ENCODE assay signal across 26 cellular contexts in genomic region chr10:12322583-12323131, GRCh38. TPM values are rescaled to one million over a fixed set of nuclear protein-coding genes. Genes with fewer than 3 reads are reported as not detected.
A peak's percentile ranks its signal among the peaks of the same experiment; 100 is the strongest.
DNase-seq lines count a peak whose midpoint lies in the region; ATAC-seq, FAIRE-seq and TF ChIP-seq lines count a peak whose summit lies in the region.
"Had no signal": no experiment of that assay in that cellular context is flagged by ENCODE, and none has a peak within 500 bp of the region (broad histone marks: within the 10 kb centered on the region; RNA-seq: fewer than 3 reads in every experiment).

No MANE protein-coding gene starts in this region.

- H4K20me1 ChIP-seq in mammary epithelial cell (ENCODE audit: insufficient read depth, low read length): no peaks in the 10 kb centered on the region
- H4K20me1 ChIP-seq in HepG2 (ENCODE audit: insufficient read depth, low read length): no peaks in the 10 kb centered on the region

- no peaks in the 10 kb centered on the region for H3K36me3 ChIP-seq in mammary epithelial cell (ENCODE audit: insufficient read depth, low read length)
- H3K36me3 ChIP-seq in HepG2 (replicated peaks in 1 of 2; ENCODE audit: control insufficient read depth in 1 of 2, insufficient read depth in 2 of 2, low read length in 2 of 2): no peaks in the 10 kb centered on the region
- H3K36me3 ChIP-seq in spleen: no peaks in the 10 kb centered on the region
- H3K36me3 ChIP-seq: left lung, neutrophil, Peyer's patch, tibial artery had no signal

- no peak overlapping the region for H3K27ac ChIP-seq in mammary epithelial cell (ENCODE audit: insufficient read depth, low read depth, low read length)
- no peak overlapping the region for H3K27ac ChIP-seq in caudate nucleus (ENCODE audit: low read depth, low read length)
- no peak overlapping the region for H3K27ac ChIP-seq in HepG2 (ENCODE audit: extremely low read length, insufficient read depth, low read length)
- no peak overlapping the region for H3K27ac ChIP-seq in spleen
- H3K27ac ChIP-seq: left lung, neutrophil, Peyer's patch, tibial artery had no signal

- ATAC-seq in HepG2 (no peak; the same call in 2 of the 3 replicates), HG03095 (IDR thresholded peaks at IDR 0.05; ENCODE audit: unreplicated experiment) (no peak)
- ATAC-seq: GM12878; left lung; stimulated activated naive CD8-positive, alpha-beta T cell treated with anti-CD3 and anti-CD28 coated beads, Interleukin-15, amount 100 ng/mL, for 72 hours had no signal

- DNase-seq in mammary epithelial cell (no peak), MCF 10A (ENCODE audit: unreplicated experiment) (no peak), caudate nucleus (lab: John Stamatoyannopoulos, UW) (peak in 38 of 61 donors; percentile 9 to 87 (median 46)), HepG2 (ENCODE audit: low spot score) (peak; percentile 13), spleen (peak; percentile 14), SHP77 treated with DMSO at 0.1 percent for 48 hours (lab: John Stamatoyannopoulos, UW) (no peak)
- no peak for DNase-seq in stimulated activated CD4-positive, alpha-beta T cell treated with anti-CD3 and anti-CD28 coated beads, Interleukin-1b, Interleukin-23, amount 100 ng/mL, for 48 hours
- DNase-seq: 8988T; AML-193; DMS79; left lung; NCI-H1105; NCI-H2081 treated with DMSO at 0.1 percent for 48 hours; NCI-H446; Peyer's patch; stimulated activated CD4-positive, alpha-beta T cell treated with anti-CD3 and anti-CD28 coated beads, Interleukin-4, amount 100 ng/mL, for 4 hours; stimulated activated naive CD8-positive, alpha-beta T cell treated with anti-CD3 and anti-CD28 coated beads, Interleukin-15, amount 100 ng/mL, for 72 hours; tibial artery had no signal

- no peak overlapping the region for H3K4me3 ChIP-seq in mammary epithelial cell (replicated peaks in 1 of 3; ENCODE audit: insufficient read depth in 1 of 3, low read depth in 2 of 3, low read length in 3 of 3)
- no peak overlapping the region for H3K4me3 ChIP-seq in HepG2 (replicated peaks in 1 of 3; ENCODE audit: insufficient read depth in 1 of 3, low read depth in 2 of 3, low read length in 3 of 3)
- H3K4me3 ChIP-seq in spleen: no peak overlapping the region
- H3K4me3 ChIP-seq: GM12878, GM23338, left lung, Peyer's patch, tibial artery had no signal

- no peak for TF ChIP-seq RAD21 in HepG2 (CRISPR knock-in tag; IDR thresholded peaks at IDR 0.05)

- H3K36me3 Mint-ChIP-seq in MCF 10A (ENCODE audit: insufficient read depth, unreplicated experiment): no peaks in the 10 kb centered on the region
- H3K36me3 Mint-ChIP-seq: activated naive CD8-positive, alpha-beta T cell had no signal

- H3K27me3 ChIP-seq in mammary epithelial cell (ENCODE audit: insufficient read depth, low read length) (no peaks in the 10 kb centered on the region), HepG2 (ENCODE audit: control insufficient read depth in 1 of 2, insufficient read depth in 2 of 2, low read length in 2 of 2) (no peaks in the 10 kb centered on the region), spleen (replicated peaks in 1 of 7) (no peaks in the 10 kb centered on the region)
- H3K27me3 ChIP-seq: left lung, Peyer's patch, tibial artery had no signal

- H3K79me2 ChIP-seq in mammary epithelial cell (ENCODE audit: insufficient read depth, low read length): no peaks in the 10 kb centered on the region
- H3K79me2 ChIP-seq in HepG2 (ENCODE audit: insufficient read depth, low read length): no peaks in the 10 kb centered on the region

- WGBS in mammary epithelial cell (ENCODE audit: low coverage, missing lambda C conversion rate): 30% methylated on average over 9 of the region's 9 CpGs
- WGBS in HepG2 (ENCODE audit: low lambda C conversion rate): 14% methylated on average over 5 of the region's 9 CpGs
- 49 to 67% (median 61%) methylated on average over 7 to 9 of the region's 9 CpGs for WGBS in spleen, 5 donors

- H3K27ac Mint-ChIP-seq in MCF 10A (ENCODE audit: low read depth, unreplicated experiment): no peak overlapping the region
- H3K27ac Mint-ChIP-seq: activated naive CD8-positive, alpha-beta T cell; GM23338; stimulated activated naive CD8-positive, alpha-beta T cell treated with anti-CD3 and anti-CD28 coated beads, Interleukin-15, amount 100 ng/mL, for 72 hours; T-helper 2 cell treated with Interferon-gamma antibody and Interleukin-4, amounts not matched to agents 5 μg/mL and 100 μg/mL, for 36 hours had no signal

- H3K9ac ChIP-seq in mammary epithelial cell (ENCODE audit: insufficient read depth, low read length) (no peak overlapping the region), HepG2 (ENCODE audit: insufficient read depth, low read depth, low read length) (no peak overlapping the region)

- H3K4me1 ChIP-seq in mammary epithelial cell (ENCODE audit: insufficient read depth, low read length): no peaks in the 10 kb centered on the region
- 0 out of 2 replicates have a peak, but pooled peaks cover 11% of the 10 kb centered on the region for H3K4me1 ChIP-seq in HepG2 (ENCODE audit: insufficient read depth, low read length)
- peaks cover 0 to 7% (median 0%) of the 10 kb centered on the region in 6 donors for H3K4me1 ChIP-seq in spleen
- H3K4me1 ChIP-seq: left lung, Peyer's patch, tibial artery had no signal

- TF ChIP-seq EP300 in HepG2 (IDR thresholded peaks at IDR 0.05; ENCODE audit: low read depth in 2 of 2, low read length in 2 of 2): no peak
- TF ChIP-seq EP300 in HepG2 (CRISPR knock-in tag; IDR thresholded peaks at IDR 0.05; ENCODE audit: borderline replicate concordance): no peak

- POLR2A ChIA-PET in MCF 10A (lab: Yijun Ruan, JAX) (no interaction called here), HepG2 (lab: Yijun Ruan, JAX) (no interaction called here)

- H3K4me2 ChIP-seq in mammary epithelial cell (ENCODE audit: insufficient read depth, low read depth, low read length): no peak overlapping the region
- no peak overlapping the region; the same call in 1 of the 2 replicates for H3K4me2 ChIP-seq in HepG2 (ENCODE audit: low read depth, low read length)
- H3K4me2 ChIP-seq: GM23338 had no signal

- no peaks in the 10 kb centered on the region for H3K4me1 Mint-ChIP-seq in MCF 10A (ENCODE audit: insufficient read depth, unreplicated experiment)
- H3K4me1 Mint-ChIP-seq: GM23338 had no signal

- TF ChIP-seq POLR2A in HepG2 (IDR thresholded peaks at IDR 0.05; ENCODE audit: insufficient read depth in 1 of 2, low read depth in 2 of 2, low read length in 2 of 2): no peak
- TF ChIP-seq POLR2A in spleen (IDR thresholded peaks at IDR 0.05): no peak

- in situ Hi-C loops in mammary epithelial cell (cut with MboI; ENCODE audit: low sequenced_read_pairs in 2 of 2): no loop called here
- in situ Hi-C loops in HepG2 (cut with HindIII; ENCODE audit: extremely low pct_ligation_motif_present, low pct_unique_long_range_greater_than_20kb): no loop called here

- H3K9me3 ChIP-seq in mammary epithelial cell (replicated peaks; ENCODE audit: insufficient read depth, low read length) (no peaks in the 10 kb centered on the region), HepG2 (ENCODE audit: low read length) (no peaks in the 10 kb centered on the region), spleen (no peaks in the 10 kb centered on the region)
- H3K9me3 ChIP-seq: left lung, neutrophil, Peyer's patch, tibial artery had no signal

- no peak overlapping the region for H3K4me3 Mint-ChIP-seq in MCF 10A (ENCODE audit: unreplicated experiment)
- H3K4me3 Mint-ChIP-seq: activated naive CD8-positive, alpha-beta T cell; GM23338; stimulated activated naive CD8-positive, alpha-beta T cell treated with anti-CD3 and anti-CD28 coated beads, Interleukin-15, amount 100 ng/mL, for 72 hours; T-helper 2 cell treated with Interferon-gamma antibody and Interleukin-4, amounts not matched to agents 5 μg/mL and 100 μg/mL, for 36 hours had no signal

- no peaks in the 10 kb centered on the region for H3K9me3 Mint-ChIP-seq in MCF 10A (ENCODE audit: unreplicated experiment)
- H3K9me3 Mint-ChIP-seq: GM23338; stimulated activated naive CD8-positive, alpha-beta T cell treated with anti-CD3 and anti-CD28 coated beads, Interleukin-15, amount 100 ng/mL, for 72 hours; T-helper 2 cell treated with Interferon-gamma antibody and Interleukin-4, amounts not matched to agents 5 μg/mL and 100 μg/mL, for 36 hours had no signal

- TF ChIP-seq CTCF in mammary epithelial cell (conservative IDR thresholded peaks at IDR 0.05 in 1 of 2, IDR thresholded peaks at IDR 0.05 in 1 of 2; ENCODE audit: extremely low read depth in 1 of 2, insufficient read depth in 1 of 2, low read depth in 1 of 2, low read length in 2 of 2) (no peak), MCF 10A (IDR thresholded peaks at IDR 0.05; ENCODE audit: unreplicated experiment) (no peak), HepG2 (CRISPR knock-in tag; IDR thresholded peaks at IDR 0.05) (no peak), spleen (IDR thresholded peaks at IDR 0.05 in 8 of 11, conservative IDR thresholded peaks at IDR 0.05 in 3 of 11) (no peak)

- no peak for FAIRE-seq in HepG2 (lab: Jason Lieb, UNC)
- FAIRE-seq: colon, GM12878, GM19239 had no signal

- dilution Hi-C loops in mammary epithelial cell (cut with HindIII; ENCODE audit: low sequenced_read_pairs): no loop called here

- BruUV-seq in mammary epithelial cell (replicated peaks; lab: Mats Ljungman, UMichigan) (no TSS peak), MCF 10A (replicated peaks; lab: Mats Ljungman, UMichigan) (no TSS peak), HepG2 (replicated peaks; lab: Mats Ljungman, UMichigan) (no TSS peak)

- CTCF ChIA-PET in mammary epithelial cell (lab: Charles Lee; ENCODE audit: low non-redundant PET): no interaction called here
- CTCF ChIA-PET in MCF 10A (lab: Yijun Ruan, JAX): no interaction called here
- CTCF ChIA-PET in HepG2 (lab: Yijun Ruan, JAX; ENCODE audit: low intra/inter-chr PET ratio, low total read pairs): no interaction called here

- intact Hi-C loops in mammary epithelial cell (cut with micrococcal nuclease) (no loop called here), MCF 10A (cut with micrococcal nuclease) (no loop called here), HepG2 (cut with micrococcal nuclease; ENCODE audit: unreplicated experiment) (no loop called here), spleen (cut with DNase I; ENCODE audit: low total_unique reads) (no loop called here)

- no peaks in the 10 kb centered on the region for H3K27me3 Mint-ChIP-seq in MCF 10A (ENCODE audit: insufficient read depth, unreplicated experiment)
- H3K27me3 Mint-ChIP-seq: activated naive CD8-positive, alpha-beta T cell; stimulated activated naive CD8-positive, alpha-beta T cell treated with anti-CD3 and anti-CD28 coated beads, Interleukin-15, amount 100 ng/mL, for 72 hours had no signal

- H2AFZ ChIP-seq in mammary epithelial cell (ENCODE audit: low read depth, low read length): peak overlapping the region; percentile 41
- no peak overlapping the region for H2AFZ ChIP-seq in HepG2 (ENCODE audit: low read length)
- H2AFZ ChIP-seq: GM23338 had no signal

RNA-seq across cellular contexts. Expression of gene CAMK1D, which starts 26.7 kb away (rescaled TPM):
- total RNA-seq in mammary epithelial cell: 1 to 10 TPM in 1 of 2 donors, under 1 TPM in 1; 0.50 to 1.5 TPM
- 0.92 TPM for polyA plus RNA-seq in mammary epithelial cell
- 0.41 TPM for polyA minus RNA-seq in mammary epithelial cell
- total RNA-seq in MCF 10A (2022): 1.7 and 3.3 TPM in 2 replicates
- total RNA-seq in HepG2 (2016; rRNA removed; fragmentation: Illumina TruSeq; extraction: Trizol): not detected in 2 replicates
- total RNA-seq in HepG2 (2016; cell fraction: cytosol; rRNA removed; fragmentation: Illumina TruSeq; extraction: Trizol; ENCODE audit: low read depth): not detected in 2 replicates
- total RNA-seq in HepG2 (2016; cell fraction: insoluble cytoplasmic fraction; rRNA removed; fragmentation: Illumina TruSeq; extraction: Trizol): not detected in 2 replicates
- total RNA-seq in HepG2 (2016; cell fraction: membrane; rRNA removed; fragmentation: Illumina TruSeq; extraction: Trizol): not detected in 2 replicates
- not detected in 2 replicates for total RNA-seq in HepG2 (2016; cell fraction: nucleus; rRNA removed; fragmentation: Illumina TruSeq; extraction: Trizol)
- under 0.01 TPM in 1 of 2 replicates, not detected in the other for polyA plus RNA-seq in HepG2 (2011; rRNA removed)
- polyA plus RNA-seq in HepG2 (2011; cell fraction: cytosol; rRNA removed): 0.01 TPM in 1 of 2 replicates, not detected in the other
- 0.07 TPM in 1 of 2 replicates, not detected in the other for polyA plus RNA-seq in HepG2 (2011; cell fraction: nucleus; rRNA removed)
- not detected in 2 replicates for polyA plus RNA-seq in HepG2 (2012)
- polyA plus RNA-seq in HepG2 (2016; cell fraction: cytosol; fragmentation: Illumina TruSeq; extraction: Trizol; ENCODE audit: low read depth): not detected in 2 replicates
- not detected in 2 replicates for polyA plus RNA-seq in HepG2 (2016; cell fraction: insoluble cytoplasmic fraction; fragmentation: Illumina TruSeq; extraction: Trizol; ENCODE audit: low read depth)
- not detected in 2 replicates for polyA plus RNA-seq in HepG2 (2016; cell fraction: membrane; fragmentation: Illumina TruSeq; extraction: Trizol; ENCODE audit: low read depth)
- not detected in 2 replicates for polyA plus RNA-seq in HepG2 (2016; cell fraction: nucleus; fragmentation: Illumina TruSeq; extraction: Trizol; ENCODE audit: insufficient read depth, low read depth)
- 5.4 TPM in 1 of 2 replicates, not detected in the other for polyA minus RNA-seq in HepG2 (2011; rRNA and poly(A)+ RNA removed; ENCODE audit: low replicate concordance)
- 0.09 TPM in 1 of 2 replicates, not detected in the other for polyA minus RNA-seq in HepG2 (2011; cell fraction: cytosol; rRNA and poly(A)+ RNA removed)
- polyA minus RNA-seq in HepG2 (2011; cell fraction: nucleus; rRNA and poly(A)+ RNA removed): not detected in 2 replicates
- 10 to 100 TPM; 18.9 to 34.5 (median 28.3) TPM for total RNA-seq in spleen
- 1 to 10 TPM; 6.8 to 8.9 (median 7.4) TPM for polyA plus RNA-seq in spleen

Comparison
In these comparisons a context has a peak if more than half of its experiments do, and no peak if none do; other contexts are left out.
1. DNase-seq: peak in caudate nucleus (38 of 61), HepG2 (single experiment) and spleen (single experiment); none in mammary epithelial cell (single experiment), MCF 10A (single experiment), SHP77 treated with DMSO at 0.1 percent for 48 hours (single experiment) and stimulated activated CD4-positive, alpha-beta T cell treated with anti-CD3 and anti-CD28 coated beads, Interleukin-1b, Interleukin-23, amount 100 ng/mL, for 48 hours (single experiment).